In genomic region chrX:75273483-75273882, GRCh38 we compare ENCODE assay signal across 8 cellular contexts. TPM values are rescaled to one million over a fixed set of nuclear protein-coding genes. Genes with fewer than 3 reads are reported as not detected.
A peak's percentile ranks its signal among the peaks of the same experiment; 100 is the strongest.
DNase-seq lines count a peak whose midpoint lies in the region; ATAC-seq and TF ChIP-seq lines count a peak whose summit lies in the region.

No MANE protein-coding gene starts in this region.

- H3K36me3 Mint-ChIP-seq in neural progenitor cell, result no peaks in the 10 kb centered on the region

- H4K20me1 ChIP-seq in neural progenitor cell (ENCODE audit: low read depth), result no peaks in the 10 kb centered on the region

- TF ChIP-seq CTCF in neural progenitor cell (IDR thresholded peaks at IDR 0.05), result no peak

- peak; percentile 20 for DNase-seq in RPMI7951 (ENCODE audit: low read depth)
- DNase-seq in erythroblast (lab: John Stamatoyannopoulos, UW), result peak; percentile 76 to 80
- no peak for DNase-seq in neural progenitor cell (ENCODE audit: low spot score)
- DNase-seq in retina, result no peak
- DNase-seq in HK-2 (ENCODE audit: unreplicated experiment), result no peak
- DNase-seq in SW 1271 (lab: John Stamatoyannopoulos, UW), result no peak

- peaks cover 31% of the 10 kb centered on the region for H3K79me2 ChIP-seq in neural progenitor cell (ENCODE audit: low read depth)

- peaks cover 6% of the 10 kb centered on the region for H3F3A ChIP-seq in neural progenitor cell (ENCODE audit: low read depth)

- no peaks in the 10 kb centered on the region for H3K9me3 ChIP-seq in neural progenitor cell (ENCODE audit: low read depth)

- H2AFZ ChIP-seq in neural progenitor cell (replicated peaks), result peak overlapping the region; percentile 58

- peak overlapping the region; percentile 92 for H3K4me3 Mint-ChIP-seq in neural progenitor cell

- H3K36me3 ChIP-seq in neural progenitor cell, result no peaks in the 10 kb centered on the region

- H3K9ac ChIP-seq in neural progenitor cell, result no peak overlapping the region

- no peaks in the 10 kb centered on the region for H3K27me3 Mint-ChIP-seq in neural progenitor cell (ENCODE audit: insufficient read depth, low read depth)

- no peaks in the 10 kb centered on the region for H3K27me3 ChIP-seq in neural progenitor cell

- H3K4me1 ChIP-seq in neural progenitor cell, result no peaks in the 10 kb centered on the region

- no peak overlapping the region for H3K27ac ChIP-seq in neural progenitor cell

- peaks cover 5% of the 10 kb centered on the region for H3K4me1 Mint-ChIP-seq in neural progenitor cell

- no peaks in the 10 kb centered on the region for H3K9me3 Mint-ChIP-seq in neural progenitor cell

- ATAC-seq in GM18502 (IDR thresholded peaks at IDR 0.05; ENCODE audit: poor library complexity, unreplicated experiment) (peak; percentile 23), HG02588 (IDR thresholded peaks at IDR 0.05; ENCODE audit: unreplicated experiment) (peak; percentile 0)

- H3K4me3 ChIP-seq in neural progenitor cell, result peak overlapping the region; percentile 55

- H3K27ac Mint-ChIP-seq in neural progenitor cell, result no peak overlapping the region

- TF ChIP-seq POLR2A in erythroblast (IDR thresholded peaks at IDR 0.05; ENCODE audit: low read length), result no peak

- peak overlapping the region; percentile 79 for H3K4me2 ChIP-seq in neural progenitor cell

RNA-seq across cellular contexts. Expression of gene UPRT, which starts 0.4 kb away (rescaled TPM):
- total RNA-seq in RPMI7951 (2014; rRNA removed; shearing (Covaris generic)), result 15.5 and 19.6 TPM in 2 replicates
- total RNA-seq in neural progenitor cell (ENCODE audit: low replicate concordance), result 11.0 and 20.7 TPM in 2 replicates

Comparison
In these comparisons a context has a peak if more than half of its experiments do, and no peak if none do; other contexts are left out.
1. DNase-seq: peak in RPMI7951 (single experiment) and erythroblast (2 of 2); none in neural progenitor cell (single experiment), retina (single experiment), HK-2 (single experiment) and SW 1271 (0 of 2).